In genomic region chr1:65105596-65105995, GRCh38 we compare ENCODE assay signal across 20 cellular contexts.
"Had no signal": no experiment of that assay in that cellular context is flagged by ENCODE, and none has a peak within 500 bp of the region (broad histone marks: within the 10 kb centered on the region; RNA-seq: fewer than 3 reads in every experiment).

No MANE protein-coding gene starts in this region.

- H3K4me3 ChIP-seq: psoas muscle, upper lobe of right lung had no signal

- FAIRE-seq: frontal cortex, TTC549 had no signal

- H3K4me3 Mint-ChIP-seq: activated naive CD4-positive, alpha-beta T cell treated with anti-CD3 and anti-CD28 coated beads, Interleukin-2, amount 50 U/mL, for 24 hours; brain; endodermal cell; natural killer cell; T-helper 17 cell had no signal

- ATAC-seq: esophagus mucosa; left colon; natural killer cell; psoas muscle; sciatic nerve; stimulated activated naive CD8-positive, alpha-beta T cell treated with anti-CD3 and anti-CD28 coated beads, Interleukin-15, Interleukin-2, amounts not matched to agents 100 U/mL and 50 U/mL, for 24 hours; T-helper 17 cell; upper lobe of right lung had no signal

- H3K4me1 ChIP-seq: psoas muscle, upper lobe of right lung had no signal

- H3K4me1 Mint-ChIP-seq: activated naive CD4-positive, alpha-beta T cell treated with anti-CD3 and anti-CD28 coated beads, Interleukin-2, amount 50 U/mL, for 24 hours; natural killer cell; T-helper 17 cell had no signal

- H3K27me3 ChIP-seq: upper lobe of right lung had no signal

- DNase-seq: activated CD4-positive, alpha-beta T cell treated with anti-CD3 and anti-CD28 coated beads, Interleukin-2, amount 50 U/mL, for 1 hour; activated CD4-positive, CD25-positive, alpha-beta regulatory T cell; activated T-cell treated with anti-CD3 and anti-CD28 coated beads, Interleukin-2, amount 50 U/mL, for 1 hour; amygdala; dermis blood vessel endothelial cell; endodermal cell; left colon; natural killer cell; psoas muscle; stimulated activated CD4-positive, alpha-beta T cell treated with anti-CD3 and anti-CD28 coated beads, Interleukin-2, amount 100 ng/mL, for 48 hours; stimulated activated CD8-positive, alpha-beta memory T cell treated with anti-CD3 and anti-CD28 coated beads, Interleukin-4, amount 100 ng/mL, for 48 hours; stimulated activated naive CD8-positive, alpha-beta T cell treated with anti-CD3 and anti-CD28 coated beads, Interleukin-15, Interleukin-2, amounts not matched to agents 100 U/mL and 50 U/mL, for 24 hours; T-helper 17 cell; upper lobe of right lung had no signal

- H3K27ac ChIP-seq: psoas muscle, upper lobe of right lung had no signal

- H3K36me3 Mint-ChIP-seq: activated naive CD4-positive, alpha-beta T cell treated with anti-CD3 and anti-CD28 coated beads, Interleukin-2, amount 50 U/mL, for 24 hours; brain; natural killer cell had no signal

- H3K27ac Mint-ChIP-seq: activated naive CD4-positive, alpha-beta T cell treated with anti-CD3 and anti-CD28 coated beads, Interleukin-2, amount 50 U/mL, for 24 hours; endodermal cell; natural killer cell; T-helper 17 cell had no signal

- H3K9me3 ChIP-seq: psoas muscle, upper lobe of right lung had no signal

- H3K9me3 Mint-ChIP-seq: activated naive CD4-positive, alpha-beta T cell treated with anti-CD3 and anti-CD28 coated beads, Interleukin-2, amount 50 U/mL, for 24 hours; natural killer cell had no signal

- H3K36me3 ChIP-seq: upper lobe of right lung had no signal
